ENCODE assay signal across 9 cellular contexts in the genomic region with DNA sequence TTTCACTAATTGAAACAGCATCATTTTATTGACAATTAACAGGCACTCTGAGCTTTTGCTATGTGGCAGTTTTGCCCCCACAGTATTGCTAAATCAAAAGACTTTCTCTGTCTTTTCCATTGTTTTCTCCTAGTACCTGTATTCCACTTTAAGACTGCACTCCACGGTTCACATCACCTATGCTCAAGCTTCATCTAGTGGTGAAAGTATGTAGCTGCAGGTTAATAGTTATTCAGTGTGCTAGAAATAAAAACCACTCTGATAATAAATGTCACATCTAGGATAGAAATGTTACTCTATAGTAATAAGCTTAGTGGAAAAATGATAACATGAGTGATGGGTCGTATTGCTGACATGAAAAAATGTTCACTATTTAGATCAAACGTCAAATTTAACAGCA. TPM values are rescaled to one million over a fixed set of nuclear protein-coding genes. Genes with fewer than 3 reads are reported as not detected.
DNase-seq lines count a peak whose midpoint lies in the region; ATAC-seq and TF ChIP-seq lines count a peak whose summit lies in the region.
"Had no signal": no experiment of that assay in that cellular context is flagged by ENCODE, and none has a peak within 500 bp of the region (broad histone marks: within the 10 kb centered on the region; RNA-seq: fewer than 3 reads in every experiment).

No MANE protein-coding gene starts in this region.

- peak; percentile 69 for ATAC-seq in GM18858 (IDR thresholded peaks at IDR 0.05; ENCODE audit: unreplicated experiment)
- ATAC-seq in HG03354 (IDR thresholded peaks at IDR 0.05; ENCODE audit: poor library complexity, severe bottlenecking, unreplicated experiment): peak; percentile 83
- ATAC-seq in omental fat pad (ENCODE audit: low FRiP score): no peak

- no peaks in the 10 kb centered on the region for H3K4me1 ChIP-seq in neuronal stem cell (ENCODE audit: control insufficient read depth in 2 of 2, insufficient read depth in 1 of 2, low read depth in 1 of 2, low read length in 2 of 2)
- H3K4me1 ChIP-seq: HAP-1 had no signal

- H3K14ac ChIP-seq in neuronal stem cell (ENCODE audit: low read length): no peak overlapping the region

- no peak overlapping the region for H4K91ac ChIP-seq in neuronal stem cell (ENCODE audit: low read depth, low read length, poor library complexity)

- H3K79me2 ChIP-seq in SU-DHL-6 (ENCODE audit: insufficient read depth, low read length): peaks cover 17% of the 10 kb centered on the region

- CTCF ChIA-PET in AG04449 (lab: Yijun Ruan, JAX): interaction anchor here (0.6 to 3.3 kb wide), 17 partner anchors 8 to 777 kb away, joined by 3 to 36 read pairs (median 5); partner anchors contain the start of gene RPRM

- H3K9me2 ChIP-seq in SU-DHL-6 (replicated peaks; ENCODE audit: insufficient read depth, low read length): no peaks in the 10 kb centered on the region

- H3K4me2 ChIP-seq in SU-DHL-6 (ENCODE audit: low read depth, low read length, poor library complexity, severe bottlenecking) (no peak overlapping the region), neuronal stem cell (ENCODE audit: insufficient read depth, low read length, poor library complexity, severe bottlenecking) (no peak overlapping the region)

- H4K20me1 ChIP-seq in SU-DHL-6 (ENCODE audit: low read depth, low read length): peaks cover 7% of the 10 kb centered on the region

- H2BK120ac ChIP-seq in neuronal stem cell (ENCODE audit: low read depth, low read length): no peak overlapping the region

- H3K36me3 ChIP-seq in SU-DHL-6 (ENCODE audit: low read length) (peaks cover 38% of the 10 kb centered on the region), neuronal stem cell (replicated peaks in 1 of 2; ENCODE audit: control insufficient read depth in 2 of 2, insufficient read depth in 2 of 2, low read length in 2 of 2) (peaks cover 6 to 94% of the 10 kb centered on the region in 2 donors)

- H3K4me3 ChIP-seq in AG04449 (ENCODE audit: low read depth, low read length) (no peak overlapping the region), SU-DHL-6 (ENCODE audit: insufficient read depth, low read length, poor library complexity, severe bottlenecking) (no peak overlapping the region), neuronal stem cell (ENCODE audit: low read length in 2 of 2) (no peak overlapping the region)
- H3K4me3 ChIP-seq: HAP-1 had no signal

- H3K27ac ChIP-seq in SU-DHL-6 (ENCODE audit: low read depth, low read length) (no peak overlapping the region), neuronal stem cell (replicated peaks; ENCODE audit: low read length) (no peak overlapping the region)

- H3K18ac ChIP-seq in neuronal stem cell (ENCODE audit: low read length): no peak overlapping the region

- H3K9ac ChIP-seq in SU-DHL-6 (ENCODE audit: low read length) (no peak overlapping the region), neuronal stem cell (ENCODE audit: low read depth, low read length, poor library complexity) (no peak overlapping the region)

- no peak overlapping the region for H2BK5ac ChIP-seq in neuronal stem cell (ENCODE audit: low read length)

- DNase-seq in AG04449 (ENCODE audit: low read depth, low spot score) (no peak), left kidney (ENCODE audit: low read depth, low spot score) (peak; percentile 47), neuronal stem cell (ENCODE audit: low spot score) (no peak), omental fat pad (ENCODE audit: low spot score) (no peak)
- no peak for DNase-seq in stimulated activated CD4-positive, alpha-beta T cell treated with anti-CD3 and anti-CD28 coated beads, Interleukin-4, amount 100 ng/mL, for 1 hour

- H2AFZ ChIP-seq in SU-DHL-6 (ENCODE audit: low read depth, low read length, severe bottlenecking): no peak overlapping the region
- no peak overlapping the region for H2AFZ ChIP-seq in neuronal stem cell (ENCODE audit: low read length)

- no peak overlapping the region for H2AK5ac ChIP-seq in neuronal stem cell (ENCODE audit: low read depth, low read length)

- H2BK15ac ChIP-seq in neuronal stem cell (ENCODE audit: low read length): no peak overlapping the region

- H2BK12ac ChIP-seq in neuronal stem cell (ENCODE audit: low read length): no peak overlapping the region

- H3K79me1 ChIP-seq in neuronal stem cell (ENCODE audit: low read depth, low read length): peaks cover 1% of the 10 kb centered on the region

- H4K8ac ChIP-seq in neuronal stem cell (ENCODE audit: low read depth, low read length): no peak overlapping the region

- H3K4ac ChIP-seq in neuronal stem cell (ENCODE audit: low read length): no peak overlapping the region

- H3K23ac ChIP-seq in neuronal stem cell (ENCODE audit: low read depth, low read length, poor library complexity): no peak overlapping the region

- peak; percentile 43 for TF ChIP-seq CTCF in AG04449 (IDR thresholded peaks at IDR 0.05; ENCODE audit: insufficient read depth, low read length, missing control alignments)
- TF ChIP-seq CTCF in SU-DHL-6 (IDR thresholded peaks at IDR 0.05; ENCODE audit: insufficient read depth, low read length, poor library complexity, severe bottlenecking): peak; percentile 38
- no peak for TF ChIP-seq CTCF in omental fat pad (IDR thresholded peaks at IDR 0.05)

- POLR2A ChIA-PET in AG04449 (lab: Yijun Ruan, JAX): no interaction called here

- H3K9me3 ChIP-seq in SU-DHL-6 (ENCODE audit: insufficient read depth, low read length): no peaks in the 10 kb centered on the region
- peaks cover 1 to 11% of the 10 kb centered on the region in 2 donors for H3K9me3 ChIP-seq in neuronal stem cell (replicated peaks in 1 of 2; ENCODE audit: control insufficient read depth in 2 of 2, insufficient read depth in 1 of 2, low read depth in 1 of 2, low read length in 2 of 2)
- H3K9me3 ChIP-seq: HAP-1 had no signal

- peaks cover 10% of the 10 kb centered on the region for H3F3A ChIP-seq in SU-DHL-6 (ENCODE audit: insufficient read depth)

- no peaks in the 10 kb centered on the region for H3K27me3 ChIP-seq in SU-DHL-6 (ENCODE audit: low read length)
- H3K27me3 ChIP-seq in neuronal stem cell (ENCODE audit: control insufficient read depth in 3 of 3, insufficient read depth in 3 of 3, low read depth in 1 of 3, low read length in 3 of 3): no peaks in the 10 kb centered on the region

- WGBS in neuronal stem cell (ENCODE audit: extremely low coverage in 2 of 2, insufficient read length in 2 of 2, insufficient replicate concordance in 1 of 2), 2 donors: no CpG with 5 or more reads among the region's 3 CpGs

RNA-seq across cellular contexts. Expression of gene ARL6IP6, which starts 24.6 kb away (rescaled TPM):
- polyA plus RNA-seq in neuronal stem cell (2013, experiment 1 of 2): 62.3 TPM
- 64.7 TPM for polyA plus RNA-seq in neuronal stem cell (2013, experiment 2 of 2)
- 10 to 100 TPM; 12.6 to 25.9 (median 19.0) TPM for total RNA-seq in omental fat pad

RNA-seq across cellular contexts. Expression of gene PRPF40A, which starts 25.7 kb away (rescaled TPM):
- 272 TPM for polyA plus RNA-seq in neuronal stem cell (2013, experiment 1 of 2)
- polyA plus RNA-seq in neuronal stem cell (2013, experiment 2 of 2): 282 TPM
- total RNA-seq in omental fat pad: 100 to 1,000 TPM in 1 of 4 donors, 10 to 100 TPM in 3; 69.0 to 125 (median 81.7) TPM

Comparison
In these comparisons a context has a peak if more than half of its experiments do, and no peak if none do; other contexts are left out.
1. CTCF ChIP-seq: peak in AG04449 (single experiment) and SU-DHL-6 (single experiment); none in omental fat pad (0 of 3).